6 cellular contexts compared by ENCODE assay signal in the genomic region with DNA sequence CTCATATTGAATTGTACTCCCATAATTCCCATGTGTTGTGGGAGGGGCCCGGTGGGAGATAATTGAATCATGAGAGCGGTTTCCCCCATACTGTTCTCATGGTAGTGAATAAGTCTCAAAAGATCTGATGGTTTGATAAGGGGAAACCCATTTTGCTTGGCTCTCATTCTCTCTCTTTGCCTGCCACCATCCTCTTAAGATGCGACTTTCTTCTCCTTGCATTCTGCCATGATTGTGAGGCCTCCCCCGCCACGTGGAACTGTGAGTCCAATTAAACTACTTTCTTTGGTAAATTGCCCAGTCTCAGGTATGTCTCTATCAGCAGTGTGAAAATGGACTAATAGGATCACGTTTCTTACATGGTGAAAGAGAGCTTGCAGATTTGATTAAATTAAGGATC. TPM values are rescaled to one million over a fixed set of nuclear protein-coding genes. Genes with fewer than 3 reads are reported as not detected.
"Had no signal": no experiment of that assay in that cellular context is flagged by ENCODE, and none has a peak within 500 bp of the region (broad histone marks: within the 10 kb centered on the region; RNA-seq: fewer than 3 reads in every experiment).

No MANE protein-coding gene starts in this region.

RNA-seq across cellular contexts. Expression of gene ODAPH, which starts 18.6 kb away (rescaled TPM):
- total RNA-seq: GM23248, GM23338, H1, H7, H9, HFFc6 had no signal
- polyA plus RNA-seq: GM23248, GM23338, H1 had no signal
